8 cellular contexts compared by ENCODE assay signal in genomic region chr4:121823505-121824170, GRCh38. TPM values are rescaled to one million over a fixed set of nuclear protein-coding genes. Genes with fewer than 3 reads are reported as not detected.
DNase-seq lines count a peak whose midpoint lies in the region; ATAC-seq and TF ChIP-seq lines count a peak whose summit lies in the region.

CCNA2 (minus strand) TSS chr4:121823883; CDS start chr4:121823628, 255 bp downstream.

- H3K27me3 Mint-ChIP-seq in type B pancreatic cell: no peaks in the 10 kb centered on the region

- peaks cover 9% of the 10 kb centered on the region for H3K79me1 ChIP-seq in trophoblast cell (ENCODE audit: low read length)

- peak within 1 kb of the TSS; percentile 73 for H3K18ac ChIP-seq in trophoblast cell (ENCODE audit: low read length)

- H4K12ac ChIP-seq in trophoblast cell (ENCODE audit: low read depth, low read length): peak within 1 kb of the TSS; percentile 81

- peak within 1 kb of the TSS; percentile 83 for H4K8ac ChIP-seq in trophoblast cell (ENCODE audit: low read depth, low read length)

- H3K27me3 ChIP-seq in adipocyte (replicated peaks; ENCODE audit: control insufficient read depth, insufficient read depth, low read length) (no peaks in the 10 kb centered on the region), trophoblast cell (ENCODE audit: insufficient read depth, low read length) (no peaks in the 10 kb centered on the region)

- peaks cover 35% of the 10 kb centered on the region for H3K4me1 ChIP-seq in adipocyte (ENCODE audit: control insufficient read depth, insufficient read depth, low read length)
- peaks cover 2% of the 10 kb centered on the region in 2 experiments for H3K4me1 ChIP-seq in trophoblast cell (ENCODE audit: control insufficient read depth in 1 of 2, insufficient read depth in 2 of 2, low read length in 2 of 2)

- H3K9me3 Mint-ChIP-seq in type B pancreatic cell: no peaks in the 10 kb centered on the region

- WGBS in trophoblast cell (ENCODE audit: extremely low coverage, insufficient coverage, insufficient read length): no CpG with 5 or more reads among the region's 63 CpGs

- H3K36me3 ChIP-seq in adipocyte (ENCODE audit: control insufficient read depth, insufficient read depth, low read length, severe bottlenecking): peaks cover 6% of the 10 kb centered on the region
- peaks cover 0 to 6% of the 10 kb centered on the region in 2 experiments for H3K36me3 ChIP-seq in trophoblast cell (ENCODE audit: control insufficient read depth in 1 of 2, insufficient read depth in 2 of 2, low read length in 2 of 2)

- H2BK12ac ChIP-seq in trophoblast cell (ENCODE audit: low read length): no peak within 1 kb of the TSS

- peak within 1 kb of the TSS; percentile 82 for H3K27ac Mint-ChIP-seq in type B pancreatic cell

- H3K4me3 Mint-ChIP-seq in type B pancreatic cell: peak within 1 kb of the TSS; percentile 91

- intact Hi-C loops in cardiac septum (cut with DNase I): loop anchor here (1.0 to 5.0 kb wide), 2 partner anchors 22 to 126 kb away; partner anchors contain the start of genes ANXA5 and EXOSC9

- peak within 1 kb of the TSS; percentile 60 for H3K27ac ChIP-seq in trophoblast cell (ENCODE audit: low read depth, low read length)

- H3K4me2 ChIP-seq in trophoblast cell (ENCODE audit: low read length): peak within 1 kb of the TSS; percentile 98

- H3K9ac ChIP-seq in adipocyte (ENCODE audit: low read length): peak within 1 kb of the TSS; percentile 91
- peak within 1 kb of the TSS; percentile 89 for H3K9ac ChIP-seq in trophoblast cell (ENCODE audit: low read length)

- peak within 1 kb of the TSS; percentile 64 for H2BK5ac ChIP-seq in trophoblast cell (ENCODE audit: low read depth, low read length, poor library complexity)

- TF ChIP-seq CTCF in GM12875 (IDR thresholded peaks at IDR 0.05; ENCODE audit: borderline replicate concordance, insufficient read depth, low read depth, low read length) (no peak), type B pancreatic cell (conservative IDR thresholded peaks at IDR 0.05) (no peak)

- peak within 1 kb of the TSS; percentile 9 for H4K91ac ChIP-seq in trophoblast cell (ENCODE audit: low read depth, low read length)

- H3K4me3 ChIP-seq in GM12875 (ENCODE audit: low read depth, low read length) (peak within 1 kb of the TSS; percentile 95), adipocyte (ENCODE audit: low read length) (peak within 1 kb of the TSS; percentile 84), trophoblast cell (ENCODE audit: low read depth, low read length) (peak within 1 kb of the TSS; percentile 100)

- H3K23ac ChIP-seq in trophoblast cell (ENCODE audit: low read length): no peak within 1 kb of the TSS

- H2AFZ ChIP-seq in trophoblast cell (ENCODE audit: insufficient read depth, low read length, poor library complexity): peak within 1 kb of the TSS; percentile 92

- peak; percentile 97 for ATAC-seq in HG02798 (IDR thresholded peaks at IDR 0.05; ENCODE audit: poor library complexity, unreplicated experiment)

- peaks cover 15% of the 10 kb centered on the region for H3K4me1 Mint-ChIP-seq in type B pancreatic cell (ENCODE audit: unreplicated experiment)

- DNase-seq in NCI-H1436 (lab: John Stamatoyannopoulos, UW): peak; percentile 93
- peak; percentile 92 for DNase-seq in T follicular helper cell (ENCODE audit: low read depth)
- DNase-seq in adipocyte (ENCODE audit: low read depth): peak; percentile 98
- DNase-seq in cardiac septum (ENCODE audit: low spot score): peak; percentile 97
- DNase-seq in trophoblast cell: peak; percentile 96 to 98
- DNase-seq in type B pancreatic cell (ENCODE audit: extremely low spot score, unreplicated experiment): peak; percentile 95

- no peak within 1 kb of the TSS for H2AK5ac ChIP-seq in trophoblast cell (ENCODE audit: low read length)

- no peak within 1 kb of the TSS for H2BK120ac ChIP-seq in trophoblast cell (ENCODE audit: insufficient read depth, low read length, poor library complexity)

- peaks cover 11% of the 10 kb centered on the region for H3K79me2 ChIP-seq in trophoblast cell (ENCODE audit: control insufficient read depth, insufficient read depth, low read length, poor library complexity)

- H3K36me3 Mint-ChIP-seq in type B pancreatic cell: no peaks in the 10 kb centered on the region

- peak within 1 kb of the TSS; percentile 57 for H3K14ac ChIP-seq in trophoblast cell (ENCODE audit: low read length)

- H3K9me3 ChIP-seq in adipocyte (ENCODE audit: control insufficient read depth, low read length): no peaks in the 10 kb centered on the region
- H3K9me3 ChIP-seq in trophoblast cell (ENCODE audit: insufficient read depth, low read depth, low read length): no peaks in the 10 kb centered on the region

- H3K4ac ChIP-seq in trophoblast cell (ENCODE audit: low read depth, low read length): peak within 1 kb of the TSS; percentile 16

RNA-seq across cellular contexts. Expression of gene CCNA2, which starts in this region (rescaled TPM):
- 0.38 TPM for total RNA-seq in cardiac septum
- 38.5 and 42.5 TPM in 2 replicates for polyA plus RNA-seq in trophoblast cell (2013)
- total RNA-seq in type B pancreatic cell (ENCODE audit: low replicate concordance): 22.6 and 48.1 TPM in 2 replicates

Comparison
In these comparisons a context has a peak if more than half of its experiments do, and no peak if none do; other contexts are left out.
1. Peak in every context shown above with its lines: DNase-seq, ATAC-seq, H3K4me3 ChIP-seq and H3K27ac ChIP-seq.
2. RNA of gene CCNA2 (total RNA-seq): 22.6 to 48.1 TPM in type B pancreatic cell; 0.38 TPM in cardiac septum (single experiment); every median in the first group is over 10 times any median in the second.
3. Peak in DNase-seq in cardiac septum; RNA of the gene not detected or under 1 TPM.